ENCODE assay signal across 8 cellular contexts in the genomic region with DNA sequence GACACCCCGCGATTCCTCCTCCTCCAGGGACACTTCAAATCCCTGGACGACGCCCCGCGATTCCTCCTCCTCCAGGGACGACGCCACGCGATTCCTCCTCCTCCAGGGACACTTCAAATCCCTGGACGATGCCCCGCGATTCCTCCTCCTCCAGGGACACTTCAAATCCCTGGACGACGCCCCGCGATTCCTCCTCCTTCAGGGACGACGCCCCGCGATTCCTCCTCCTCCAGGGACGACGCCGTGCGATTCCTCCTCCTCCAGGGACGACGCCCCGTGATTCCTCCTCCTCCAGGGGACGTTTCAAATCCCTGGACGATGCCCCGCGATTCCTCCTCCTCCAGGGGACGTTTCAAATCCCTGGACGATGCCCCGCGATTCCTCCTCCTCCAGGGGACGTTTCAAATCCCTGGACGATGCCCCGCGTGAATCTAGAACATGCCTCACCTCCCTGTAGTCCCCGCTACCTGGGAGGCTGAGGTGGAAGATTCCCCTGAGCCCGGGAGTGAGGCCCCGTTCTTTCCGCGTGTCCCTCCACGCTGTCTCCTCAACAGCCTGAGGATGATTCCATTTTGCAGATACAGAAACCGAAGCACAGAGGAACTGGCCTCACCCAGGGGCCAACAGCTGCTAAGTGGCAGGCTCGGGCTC. TPM values are rescaled to one million over a fixed set of nuclear protein-coding genes. Genes with fewer than 3 reads are reported as not detected.
"Had no signal": no experiment of that assay in that cellular context is flagged by ENCODE, and none has a peak within 500 bp of the region (broad histone marks: within the 10 kb centered on the region; RNA-seq: fewer than 3 reads in every experiment).

No MANE protein-coding gene starts in this region.

RNA-seq across cellular contexts. Expression of a gene that starts 23.4 kb away (rescaled TPM):
- total RNA-seq: LHCN-M2, MCF 10A, NCI-H460, PC-9, Right ventricle myocardium inferior, RPMI7951, SJCRH30, SK-MEL-5 had no signal
